8 cellular contexts compared by ENCODE assay signal in the genomic region with DNA sequence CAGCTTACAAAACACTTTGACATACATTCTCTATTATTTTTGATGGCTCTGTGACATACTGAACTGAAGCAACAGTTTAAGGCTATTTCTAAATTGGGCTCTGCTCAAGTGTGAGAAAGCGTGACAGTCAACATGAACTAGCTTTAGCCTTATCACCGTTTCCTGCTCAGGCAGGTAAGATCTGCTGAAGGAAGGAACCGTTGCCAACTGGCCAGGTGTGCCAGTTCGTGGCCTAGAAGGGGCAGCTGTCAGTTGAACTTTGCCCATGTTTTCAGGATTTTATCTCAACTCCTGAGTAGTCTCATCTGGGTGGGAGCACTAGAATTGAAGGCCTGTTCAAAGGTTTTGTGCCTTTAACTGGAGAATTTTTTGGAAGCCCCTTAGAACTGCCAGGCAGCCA.
DNase-seq lines count a peak whose midpoint lies in the region; ATAC-seq and TF ChIP-seq lines count a peak whose summit lies in the region.

No MANE protein-coding gene starts in this region.

- H3K9me3 ChIP-seq in lower lobe of right lung (no peaks in the 10 kb centered on the region), neuronal stem cell (replicated peaks in 1 of 2; ENCODE audit: control insufficient read depth in 2 of 2, insufficient read depth in 1 of 2, low read depth in 1 of 2, low read length in 2 of 2) (no peaks in the 10 kb centered on the region)

- ATAC-seq in GM21576 (IDR thresholded peaks at IDR 0.05; ENCODE audit: unreplicated experiment) (peak; percentile 25), lower lobe of right lung (peak in 1 of 2 donors; percentile 33), HG03196 (IDR thresholded peaks at IDR 0.05; ENCODE audit: unreplicated experiment) (no peak), HG02840 (IDR thresholded peaks at IDR 0.05; ENCODE audit: low FRiP score, unreplicated experiment) (no peak)

- no peak overlapping the region for H3K9ac ChIP-seq in neuronal stem cell (ENCODE audit: low read depth, low read length, poor library complexity)
- H3K9ac ChIP-seq in mesendoderm (ENCODE audit: low read length): no peak overlapping the region

- H3K4me2 ChIP-seq in neuronal stem cell (ENCODE audit: insufficient read depth, low read length, poor library complexity, severe bottlenecking) (no peak overlapping the region), mesendoderm (ENCODE audit: low read length) (no peak overlapping the region)

- H3K14ac ChIP-seq in neuronal stem cell (ENCODE audit: low read length): no peak overlapping the region

- H3K27ac ChIP-seq in C4-2B (peak overlapping the region; percentile 88), lower lobe of right lung (peak overlapping the region; percentile 48), neuronal stem cell (replicated peaks; ENCODE audit: low read length) (no peak overlapping the region), mesendoderm (ENCODE audit: low read depth, low read length) (no peak overlapping the region)

- H3K79me1 ChIP-seq in neuronal stem cell (ENCODE audit: low read depth, low read length): peaks cover 2% of the 10 kb centered on the region
- H3K79me1 ChIP-seq in mesendoderm (ENCODE audit: low read length): no peaks in the 10 kb centered on the region

- H2AK5ac ChIP-seq in neuronal stem cell (ENCODE audit: low read depth, low read length) (no peak overlapping the region), mesendoderm (ENCODE audit: low read length) (no peak overlapping the region)

- no peaks in the 10 kb centered on the region for H3K79me2 ChIP-seq in mesendoderm (ENCODE audit: control insufficient read depth, insufficient read depth, low read length)

- H3K4me3 ChIP-seq in lower lobe of right lung (no peak overlapping the region), neuronal stem cell (ENCODE audit: low read length in 2 of 2) (no peak overlapping the region), mesendoderm (ENCODE audit: low read length) (no peak overlapping the region)

- H4K8ac ChIP-seq in neuronal stem cell (ENCODE audit: low read depth, low read length): no peak overlapping the region
- no peak overlapping the region for H4K8ac ChIP-seq in mesendoderm (ENCODE audit: low read depth, low read length)

- no CpG with 5 or more reads among the region's 4 CpGs for WGBS in neuronal stem cell (ENCODE audit: extremely low coverage in 2 of 2, insufficient read length in 2 of 2, insufficient replicate concordance in 1 of 2), 2 donors
- WGBS in mesendoderm (ENCODE audit: extremely low coverage, insufficient coverage, low lambda C conversion rate): no CpG with 5 or more reads among the region's 4 CpGs

- H2BK120ac ChIP-seq in neuronal stem cell (ENCODE audit: low read depth, low read length): no peak overlapping the region
- H2BK120ac ChIP-seq in mesendoderm (ENCODE audit: low read depth, low read length): no peak overlapping the region

- H2BK15ac ChIP-seq in neuronal stem cell (ENCODE audit: low read length) (no peak overlapping the region), mesendoderm (replicated peaks; ENCODE audit: low read depth) (no peak overlapping the region)

- no peak overlapping the region for H4K5ac ChIP-seq in mesendoderm (ENCODE audit: low read length)

- intact Hi-C loops in lower lobe of right lung (cut with DNase I): no loop called here

- no peak for TF ChIP-seq CTCF in C4-2B (conservative IDR thresholded peaks at IDR 0.05)
- TF ChIP-seq CTCF in lower lobe of right lung (IDR thresholded peaks at IDR 0.05): no peak

- no peak overlapping the region for H4K91ac ChIP-seq in neuronal stem cell (ENCODE audit: low read depth, low read length, poor library complexity)

- H2AFZ ChIP-seq in neuronal stem cell (ENCODE audit: low read length): no peak overlapping the region

- H3K23ac ChIP-seq in neuronal stem cell (ENCODE audit: low read depth, low read length, poor library complexity): no peak overlapping the region
- no peak overlapping the region for H3K23ac ChIP-seq in mesendoderm (ENCODE audit: low read length)

- no peak overlapping the region for H3K4ac ChIP-seq in neuronal stem cell (ENCODE audit: low read length)
- no peak overlapping the region for H3K4ac ChIP-seq in mesendoderm (ENCODE audit: low read depth, low read length)

- H3K18ac ChIP-seq in neuronal stem cell (ENCODE audit: low read length) (no peak overlapping the region), mesendoderm (ENCODE audit: low read length) (no peak overlapping the region)

- no peaks in the 10 kb centered on the region for H3K36me3 ChIP-seq in lower lobe of right lung
- no peaks in the 10 kb centered on the region for H3K36me3 ChIP-seq in neuronal stem cell (replicated peaks in 1 of 2; ENCODE audit: control insufficient read depth in 2 of 2, insufficient read depth in 2 of 2, low read length in 2 of 2)
- H3K36me3 ChIP-seq in mesendoderm (ENCODE audit: control insufficient read depth, insufficient read depth, low read length): no peaks in the 10 kb centered on the region

- H2BK5ac ChIP-seq in neuronal stem cell (ENCODE audit: low read length) (no peak overlapping the region), mesendoderm (ENCODE audit: low read length) (no peak overlapping the region)

- DNase-seq in RPMI8226 (peak; percentile 93), lower lobe of right lung (no peak), neuronal stem cell (ENCODE audit: low spot score) (no peak), mesendoderm (no peak)

- H2BK12ac ChIP-seq in neuronal stem cell (ENCODE audit: low read length): no peak overlapping the region

- H3K56ac ChIP-seq in mesendoderm (ENCODE audit: low read length): no peak overlapping the region

- H3K4me1 ChIP-seq in lower lobe of right lung (peaks cover 81% of the 10 kb centered on the region), neuronal stem cell (ENCODE audit: control insufficient read depth in 2 of 2, insufficient read depth in 1 of 2, low read depth in 1 of 2, low read length in 2 of 2) (peaks cover 2 to 8% of the 10 kb centered on the region in 2 donors), mesendoderm (ENCODE audit: control insufficient read depth, low read depth, low read length) (peaks cover 4% of the 10 kb centered on the region)

- H3K27me3 ChIP-seq in lower lobe of right lung (ENCODE audit: low read depth) (no peaks in the 10 kb centered on the region), neuronal stem cell (ENCODE audit: control insufficient read depth in 3 of 3, insufficient read depth in 3 of 3, low read depth in 1 of 3, low read length in 3 of 3) (no peaks in the 10 kb centered on the region), mesendoderm (ENCODE audit: insufficient read depth, low read length, poor library complexity) (no peaks in the 10 kb centered on the region)

Comparison
In these comparisons a context has a peak if more than half of its experiments do, and no peak if none do; other contexts are left out.
1. H3K27ac ChIP-seq: peak in C4-2B (single experiment) and lower lobe of right lung (single experiment); none in neuronal stem cell (single experiment) and mesendoderm (single experiment).